In the genomic region with DNA sequence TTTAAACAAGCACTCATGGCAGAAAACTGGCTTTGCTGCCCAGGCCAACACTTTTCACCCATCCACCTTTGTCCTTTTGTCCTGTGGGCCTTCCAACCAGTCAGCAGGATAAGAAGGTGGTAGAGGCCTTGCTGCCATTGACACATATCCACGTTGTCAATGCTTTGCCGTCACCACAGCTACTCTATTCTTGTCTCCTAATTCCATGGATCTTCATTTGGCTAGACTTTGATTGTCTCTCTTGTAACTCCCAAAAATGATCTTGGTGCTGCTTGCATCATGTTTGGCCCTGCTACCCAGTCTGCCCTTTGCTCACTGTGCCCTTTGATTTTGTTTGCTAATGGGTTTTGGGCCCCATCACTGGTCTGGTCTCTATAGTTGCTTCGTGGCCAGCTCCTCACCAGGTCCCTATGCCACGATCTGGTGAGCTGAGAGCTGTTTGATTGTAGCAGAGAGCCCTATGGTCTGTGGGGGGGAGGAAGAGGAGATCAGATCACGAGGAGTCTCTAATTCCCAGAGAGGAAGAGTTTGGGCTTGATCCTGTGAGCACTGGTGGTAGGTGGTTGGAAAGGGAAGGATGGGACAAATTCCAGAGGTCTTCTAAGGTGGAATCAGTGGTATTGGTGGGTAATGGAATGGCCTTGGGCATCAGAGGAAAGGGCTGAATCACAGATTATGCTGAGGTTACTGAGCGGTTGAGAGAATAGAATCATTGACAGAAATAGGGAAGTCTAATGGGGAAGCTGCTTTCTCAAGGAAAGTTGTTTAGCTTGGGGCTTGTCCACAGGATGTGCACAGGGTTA, we compare ENCODE assay signal across 1 cellular context.
TF ChIP-seq lines count a peak whose summit lies in the region.

No MANE protein-coding gene starts in this region.

TF ChIP-seq in HepG2, 621 proteins besides CTCF, POLR2A, EP300 and RAD21 (continued from another document and continues in another):
- TF ChIP-seq, protein P1, sequence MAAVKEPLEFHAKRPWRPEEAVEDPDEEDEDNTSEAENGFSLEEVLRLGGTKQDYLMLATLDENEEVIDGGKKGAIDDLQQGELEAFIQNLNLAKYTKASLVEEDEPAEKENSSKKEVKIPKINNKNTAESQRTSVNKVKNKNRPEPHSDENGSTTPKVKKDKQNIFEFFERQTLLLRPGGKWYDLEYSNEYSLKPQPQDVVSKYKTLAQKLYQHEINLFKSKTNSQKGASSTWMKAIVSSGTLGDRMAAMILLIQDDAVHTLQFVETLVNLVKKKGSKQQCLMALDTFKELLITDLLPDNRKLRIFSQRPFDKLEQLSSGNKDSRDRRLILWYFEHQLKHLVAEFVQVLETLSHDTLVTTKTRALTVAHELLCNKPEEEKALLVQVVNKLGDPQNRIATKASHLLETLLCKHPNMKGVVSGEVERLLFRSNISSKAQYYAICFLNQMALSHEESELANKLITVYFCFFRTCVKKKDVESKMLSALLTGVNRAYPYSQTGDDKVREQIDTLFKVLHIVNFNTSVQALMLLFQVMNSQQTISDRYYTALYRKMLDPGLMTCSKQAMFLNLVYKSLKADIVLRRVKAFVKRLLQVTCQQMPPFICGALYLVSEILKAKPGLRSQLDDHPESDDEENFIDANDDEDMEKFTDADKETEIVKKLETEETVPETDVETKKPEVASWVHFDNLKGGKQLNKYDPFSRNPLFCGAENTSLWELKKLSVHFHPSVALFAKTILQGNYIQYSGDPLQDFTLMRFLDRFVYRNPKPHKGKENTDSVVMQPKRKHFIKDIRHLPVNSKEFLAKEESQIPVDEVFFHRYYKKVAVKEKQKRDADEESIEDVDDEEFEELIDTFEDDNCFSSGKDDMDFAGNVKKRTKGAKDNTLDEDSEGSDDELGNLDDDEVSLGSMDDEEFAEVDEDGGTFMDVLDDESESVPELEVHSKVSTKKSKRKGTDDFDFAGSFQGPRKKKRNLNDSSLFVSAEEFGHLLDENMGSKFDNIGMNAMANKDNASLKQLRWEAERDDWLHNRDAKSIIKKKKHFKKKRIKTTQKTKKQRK (IDR thresholded peaks at IDR 0.05; ENCODE audit: low read length) = no peak
- TF ChIP-seq, protein P2, sequence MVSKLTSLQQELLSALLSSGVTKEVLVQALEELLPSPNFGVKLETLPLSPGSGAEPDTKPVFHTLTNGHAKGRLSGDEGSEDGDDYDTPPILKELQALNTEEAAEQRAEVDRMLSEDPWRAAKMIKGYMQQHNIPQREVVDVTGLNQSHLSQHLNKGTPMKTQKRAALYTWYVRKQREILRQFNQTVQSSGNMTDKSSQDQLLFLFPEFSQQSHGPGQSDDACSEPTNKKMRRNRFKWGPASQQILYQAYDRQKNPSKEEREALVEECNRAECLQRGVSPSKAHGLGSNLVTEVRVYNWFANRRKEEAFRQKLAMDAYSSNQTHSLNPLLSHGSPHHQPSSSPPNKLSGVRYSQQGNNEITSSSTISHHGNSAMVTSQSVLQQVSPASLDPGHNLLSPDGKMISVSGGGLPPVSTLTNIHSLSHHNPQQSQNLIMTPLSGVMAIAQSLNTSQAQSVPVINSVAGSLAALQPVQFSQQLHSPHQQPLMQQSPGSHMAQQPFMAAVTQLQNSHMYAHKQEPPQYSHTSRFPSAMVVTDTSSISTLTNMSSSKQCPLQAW (CRISPR knock-in tag; IDR thresholded peaks at IDR 0.05) = peak; percentile 63; the same call in 1 of the 2 replicates
- TF ChIP-seq, protein P3, sequence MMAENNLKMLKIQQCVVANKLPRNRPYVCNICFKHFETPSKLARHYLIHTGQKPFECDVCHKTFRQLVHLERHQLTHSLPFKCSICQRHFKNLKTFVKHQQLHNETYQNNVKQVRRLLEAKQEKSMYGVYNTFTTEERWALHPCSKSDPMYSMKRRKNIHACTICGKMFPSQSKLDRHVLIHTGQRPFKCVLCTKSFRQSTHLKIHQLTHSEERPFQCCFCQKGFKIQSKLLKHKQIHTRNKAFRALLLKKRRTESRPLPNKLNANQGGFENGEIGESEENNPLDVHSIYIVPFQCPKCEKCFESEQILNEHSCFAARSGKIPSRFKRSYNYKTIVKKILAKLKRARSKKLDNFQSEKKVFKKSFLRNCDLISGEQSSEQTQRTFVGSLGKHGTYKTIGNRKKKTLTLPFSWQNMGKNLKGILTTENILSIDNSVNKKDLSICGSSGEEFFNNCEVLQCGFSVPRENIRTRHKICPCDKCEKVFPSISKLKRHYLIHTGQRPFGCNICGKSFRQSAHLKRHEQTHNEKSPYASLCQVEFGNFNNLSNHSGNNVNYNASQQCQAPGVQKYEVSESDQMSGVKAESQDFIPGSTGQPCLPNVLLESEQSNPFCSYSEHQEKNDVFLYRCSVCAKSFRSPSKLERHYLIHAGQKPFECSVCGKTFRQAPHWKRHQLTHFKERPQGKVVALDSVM (CRISPR knock-in tag; IDR thresholded peaks at IDR 0.05) = no peak
- TF ChIP-seq ZNF7 (CRISPR knock-in tag; IDR thresholded peaks at IDR 0.05) (no peak), ARHGAP35 (CRISPR knock-in tag; IDR thresholded peaks at IDR 0.05; ENCODE audit: borderline replicate concordance) (no peak), ZNF329 (CRISPR knock-in tag; IDR thresholded peaks at IDR 0.05; ENCODE audit: low read depth) (no peak), ASH2L (IDR thresholded peaks at IDR 0.05; ENCODE audit: insufficient read length, low read depth, low read length) (peak; percentile 7), NFATC3 (CRISPR knock-in tag; IDR thresholded peaks at IDR 0.05) (no peak), ZC3H13 (CRISPR knock-in tag; IDR thresholded peaks at IDR 0.05) (no peak), ZNF709 (CRISPR knock-in tag; IDR thresholded peaks at IDR 0.05) (no peak), ZNF703 (CRISPR knock-in tag; IDR thresholded peaks at IDR 0.05; ENCODE audit: borderline replicate concordance) (no peak), ZFP1 (CRISPR knock-in tag; IDR thresholded peaks at IDR 0.05) (no peak), ISX (CRISPR knock-in tag; conservative IDR thresholded peaks at IDR 0.05) (no peak), PHB2 (IDR thresholded peaks at IDR 0.05; ENCODE audit: partially characterized antibody) (no peak), ZNF34 (CRISPR knock-in tag; IDR thresholded peaks at IDR 0.05; ENCODE audit: borderline replicate concordance) (no peak), KLF13 (CRISPR knock-in tag; IDR thresholded peaks at IDR 0.05) (no peak), FOXM1 (CRISPR knock-in tag; IDR thresholded peaks at IDR 0.05) (no peak), ZBTB20 (CRISPR knock-in tag; IDR thresholded peaks at IDR 0.05; ENCODE audit: borderline replicate concordance, low read depth) (no peak), ATM (IDR thresholded peaks at IDR 0.05; ENCODE audit: borderline replicate concordance) (no peak), FOXK2 (IDR thresholded peaks at IDR 0.05) (no peak), YEATS2 (CRISPR knock-in tag; IDR thresholded peaks at IDR 0.05; ENCODE audit: borderline replicate concordance) (0 out of 2 replicates have a peak, but pooled peaks have one; percentile 20), ATRX (CRISPR knock-in tag; IDR thresholded peaks at IDR 0.05; ENCODE audit: borderline replicate concordance) (no peak), FOSL1 (CRISPR knock-in tag; IDR thresholded peaks at IDR 0.05; ENCODE audit: borderline replicate concordance) (no peak), ZNF598 (CRISPR knock-in tag; IDR thresholded peaks at IDR 0.05; ENCODE audit: borderline replicate concordance) (no peak), ZFP41 (CRISPR knock-in tag; IDR thresholded peaks at IDR 0.05; ENCODE audit: borderline replicate concordance) (no peak), RCOR2 (CRISPR knock-in tag; IDR thresholded peaks at IDR 0.05) (0 out of 2 replicates have a peak, but pooled peaks have one; percentile 43), YY1 (IDR thresholded peaks at IDR 0.05; ENCODE audit: insufficient read depth, insufficient replicate concordance, low read depth, low read length) (no peak), SP4 (CRISPR knock-in tag; IDR thresholded peaks at IDR 0.05) (no peak), ZSCAN31 (CRISPR knock-in tag; IDR thresholded peaks at IDR 0.05; ENCODE audit: low read depth) (no peak), ZNF496 (CRISPR knock-in tag; IDR thresholded peaks at IDR 0.05; ENCODE audit: insufficient replicate concordance) (no peak), CENPT (CRISPR knock-in tag; IDR thresholded peaks at IDR 0.05; ENCODE audit: low read depth) (no peak), EEA1 (CRISPR knock-in tag; IDR thresholded peaks at IDR 0.05; ENCODE audit: borderline replicate concordance) (no peak), BHLHE40 (IDR thresholded peaks at IDR 0.05; ENCODE audit: low read length) (no peak), ZNF773 (CRISPR knock-in tag; IDR thresholded peaks at IDR 0.05; ENCODE audit: borderline replicate concordance) (no peak), ZNF724P (CRISPR knock-in tag; IDR thresholded peaks at IDR 0.05; ENCODE audit: borderline replicate concordance) (no peak), ZBTB1 (CRISPR knock-in tag; IDR thresholded peaks at IDR 0.05; ENCODE audit: borderline replicate concordance) (no peak)
- TF ChIP-seq, protein P4, sequence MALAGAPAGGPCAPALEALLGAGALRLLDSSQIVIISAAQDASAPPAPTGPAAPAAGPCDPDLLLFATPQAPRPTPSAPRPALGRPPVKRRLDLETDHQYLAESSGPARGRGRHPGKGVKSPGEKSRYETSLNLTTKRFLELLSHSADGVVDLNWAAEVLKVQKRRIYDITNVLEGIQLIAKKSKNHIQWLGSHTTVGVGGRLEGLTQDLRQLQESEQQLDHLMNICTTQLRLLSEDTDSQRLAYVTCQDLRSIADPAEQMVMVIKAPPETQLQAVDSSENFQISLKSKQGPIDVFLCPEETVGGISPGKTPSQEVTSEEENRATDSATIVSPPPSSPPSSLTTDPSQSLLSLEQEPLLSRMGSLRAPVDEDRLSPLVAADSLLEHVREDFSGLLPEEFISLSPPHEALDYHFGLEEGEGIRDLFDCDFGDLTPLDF (CRISPR knock-in tag; IDR thresholded peaks at IDR 0.05) = no peak
- TF ChIP-seq, protein P5, sequence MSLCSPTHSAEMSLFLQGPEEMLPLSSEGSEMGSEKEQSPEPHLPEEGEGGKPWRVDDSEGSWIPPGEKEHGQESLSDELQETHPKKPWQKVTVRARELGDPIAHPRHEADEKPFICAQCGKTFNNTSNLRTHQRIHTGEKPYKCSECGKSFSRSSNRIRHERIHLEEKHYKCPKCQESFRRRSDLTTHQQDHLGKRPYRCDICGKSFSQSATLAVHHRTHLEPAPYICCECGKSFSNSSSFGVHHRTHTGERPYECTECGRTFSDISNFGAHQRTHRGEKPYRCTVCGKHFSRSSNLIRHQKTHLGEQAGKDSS (CRISPR knock-in tag; IDR thresholded peaks at IDR 0.05; ENCODE audit: borderline replicate concordance, low read depth) = 0 out of 2 replicates have a peak, but pooled peaks have one; percentile 44
- TF ChIP-seq, protein P6, sequence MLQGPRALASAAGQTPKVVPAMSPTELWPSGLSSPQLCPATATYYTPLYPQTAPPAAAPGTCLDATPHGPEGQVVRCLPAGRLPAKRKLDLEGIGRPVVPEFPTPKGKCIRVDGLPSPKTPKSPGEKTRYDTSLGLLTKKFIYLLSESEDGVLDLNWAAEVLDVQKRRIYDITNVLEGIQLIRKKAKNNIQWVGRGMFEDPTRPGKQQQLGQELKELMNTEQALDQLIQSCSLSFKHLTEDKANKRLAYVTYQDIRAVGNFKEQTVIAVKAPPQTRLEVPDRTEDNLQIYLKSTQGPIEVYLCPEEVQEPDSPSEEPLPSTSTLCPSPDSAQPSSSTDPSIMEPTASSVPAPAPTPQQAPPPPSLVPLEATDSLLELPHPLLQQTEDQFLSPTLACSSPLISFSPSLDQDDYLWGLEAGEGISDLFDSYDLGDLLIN (CRISPR knock-in tag; IDR thresholded peaks at IDR 0.05; ENCODE audit: borderline replicate concordance) = no peak
- TF ChIP-seq, protein P7, sequence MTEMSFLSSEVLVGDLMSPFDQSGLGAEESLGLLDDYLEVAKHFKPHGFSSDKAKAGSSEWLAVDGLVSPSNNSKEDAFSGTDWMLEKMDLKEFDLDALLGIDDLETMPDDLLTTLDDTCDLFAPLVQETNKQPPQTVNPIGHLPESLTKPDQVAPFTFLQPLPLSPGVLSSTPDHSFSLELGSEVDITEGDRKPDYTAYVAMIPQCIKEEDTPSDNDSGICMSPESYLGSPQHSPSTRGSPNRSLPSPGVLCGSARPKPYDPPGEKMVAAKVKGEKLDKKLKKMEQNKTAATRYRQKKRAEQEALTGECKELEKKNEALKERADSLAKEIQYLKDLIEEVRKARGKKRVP (CRISPR knock-in tag; IDR thresholded peaks at IDR 0.05) = peak in 1 of 2 experiments; percentile 93; a peak in 2 of 4 replicates
- TF ChIP-seq, protein P8, sequence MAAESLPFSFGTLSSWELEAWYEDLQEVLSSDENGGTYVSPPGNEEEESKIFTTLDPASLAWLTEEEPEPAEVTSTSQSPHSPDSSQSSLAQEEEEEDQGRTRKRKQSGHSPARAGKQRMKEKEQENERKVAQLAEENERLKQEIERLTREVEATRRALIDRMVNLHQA (CRISPR knock-in tag; IDR thresholded peaks at IDR 0.05) = no peak
- TF ChIP-seq, protein P9, sequence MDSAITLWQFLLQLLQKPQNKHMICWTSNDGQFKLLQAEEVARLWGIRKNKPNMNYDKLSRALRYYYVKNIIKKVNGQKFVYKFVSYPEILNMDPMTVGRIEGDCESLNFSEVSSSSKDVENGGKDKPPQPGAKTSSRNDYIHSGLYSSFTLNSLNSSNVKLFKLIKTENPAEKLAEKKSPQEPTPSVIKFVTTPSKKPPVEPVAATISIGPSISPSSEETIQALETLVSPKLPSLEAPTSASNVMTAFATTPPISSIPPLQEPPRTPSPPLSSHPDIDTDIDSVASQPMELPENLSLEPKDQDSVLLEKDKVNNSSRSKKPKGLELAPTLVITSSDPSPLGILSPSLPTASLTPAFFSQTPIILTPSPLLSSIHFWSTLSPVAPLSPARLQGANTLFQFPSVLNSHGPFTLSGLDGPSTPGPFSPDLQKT (CRISPR knock-in tag; IDR thresholded peaks at IDR 0.05; ENCODE audit: borderline replicate concordance) = no peak
- TF ChIP-seq, protein P10, sequence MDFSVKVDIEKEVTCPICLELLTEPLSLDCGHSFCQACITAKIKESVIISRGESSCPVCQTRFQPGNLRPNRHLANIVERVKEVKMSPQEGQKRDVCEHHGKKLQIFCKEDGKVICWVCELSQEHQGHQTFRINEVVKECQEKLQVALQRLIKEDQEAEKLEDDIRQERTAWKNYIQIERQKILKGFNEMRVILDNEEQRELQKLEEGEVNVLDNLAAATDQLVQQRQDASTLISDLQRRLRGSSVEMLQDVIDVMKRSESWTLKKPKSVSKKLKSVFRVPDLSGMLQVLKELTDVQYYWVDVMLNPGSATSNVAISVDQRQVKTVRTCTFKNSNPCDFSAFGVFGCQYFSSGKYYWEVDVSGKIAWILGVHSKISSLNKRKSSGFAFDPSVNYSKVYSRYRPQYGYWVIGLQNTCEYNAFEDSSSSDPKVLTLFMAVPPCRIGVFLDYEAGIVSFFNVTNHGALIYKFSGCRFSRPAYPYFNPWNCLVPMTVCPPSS (IDR thresholded peaks at IDR 0.05) = no peak
- TF ChIP-seq, protein P11, sequence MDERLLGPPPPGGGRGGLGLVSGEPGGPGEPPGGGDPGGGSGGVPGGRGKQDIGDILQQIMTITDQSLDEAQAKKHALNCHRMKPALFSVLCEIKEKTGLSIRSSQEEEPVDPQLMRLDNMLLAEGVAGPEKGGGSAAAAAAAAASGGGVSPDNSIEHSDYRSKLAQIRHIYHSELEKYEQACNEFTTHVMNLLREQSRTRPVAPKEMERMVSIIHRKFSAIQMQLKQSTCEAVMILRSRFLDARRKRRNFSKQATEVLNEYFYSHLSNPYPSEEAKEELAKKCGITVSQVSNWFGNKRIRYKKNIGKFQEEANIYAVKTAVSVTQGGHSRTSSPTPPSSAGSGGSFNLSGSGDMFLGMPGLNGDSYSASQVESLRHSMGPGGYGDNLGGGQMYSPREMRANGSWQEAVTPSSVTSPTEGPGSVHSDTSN (CRISPR knock-in tag; IDR thresholded peaks at IDR 0.05) = no peak
